ENCODE assay signal across 2 cellular contexts in the genomic region with DNA sequence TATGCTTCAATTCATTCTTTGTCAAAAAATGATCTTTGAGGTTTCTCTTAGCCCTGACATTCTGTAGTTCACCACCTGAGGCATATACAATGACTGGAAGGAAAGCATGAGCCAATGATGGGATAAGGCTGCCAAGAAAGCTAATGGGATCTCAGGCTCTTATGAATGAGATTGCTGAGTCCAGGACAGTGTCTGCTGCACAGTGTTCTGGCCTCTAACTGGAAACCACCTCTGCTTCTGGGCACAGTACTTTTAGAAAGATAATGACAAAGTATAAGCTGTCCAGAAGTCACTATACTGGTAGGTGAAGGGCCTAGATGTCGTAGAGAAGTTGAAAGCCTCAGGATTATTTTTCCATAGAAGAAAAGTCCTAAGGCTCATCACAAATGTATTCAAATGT.
TF ChIP-seq lines count a peak whose summit lies in the region.

No MANE protein-coding gene starts in this region.

TF ChIP-seq in A549, 52 proteins besides CTCF, POLR2A, EP300 and RAD21:
- TF ChIP-seq, protein P1, sequence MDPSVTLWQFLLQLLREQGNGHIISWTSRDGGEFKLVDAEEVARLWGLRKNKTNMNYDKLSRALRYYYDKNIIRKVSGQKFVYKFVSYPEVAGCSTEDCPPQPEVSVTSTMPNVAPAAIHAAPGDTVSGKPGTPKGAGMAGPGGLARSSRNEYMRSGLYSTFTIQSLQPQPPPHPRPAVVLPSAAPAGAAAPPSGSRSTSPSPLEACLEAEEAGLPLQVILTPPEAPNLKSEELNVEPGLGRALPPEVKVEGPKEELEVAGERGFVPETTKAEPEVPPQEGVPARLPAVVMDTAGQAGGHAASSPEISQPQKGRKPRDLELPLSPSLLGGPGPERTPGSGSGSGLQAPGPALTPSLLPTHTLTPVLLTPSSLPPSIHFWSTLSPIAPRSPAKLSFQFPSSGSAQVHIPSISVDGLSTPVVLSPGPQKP (IDR thresholded peaks at IDR 0.05; ENCODE audit: low read depth, low read length), result no peak
- no peak for TF ChIP-seq CHD4 (IDR thresholded peaks at IDR 0.05; ENCODE audit: borderline replicate concordance)
- no peak for TF ChIP-seq KDM5A (IDR thresholded peaks at IDR 0.05)
- TF ChIP-seq NPAS2 (CRISPR knock-in tag; IDR thresholded peaks at IDR 0.05; ENCODE audit: borderline replicate concordance), result no peak
- no peak for TF ChIP-seq FOSL2 (IDR thresholded peaks at IDR 0.05)
- TF ChIP-seq FOSL2 (CRISPR knock-in tag; IDR thresholded peaks at IDR 0.05), result no peak
- no peak for TF ChIP-seq FOSB (CRISPR knock-in tag; IDR thresholded peaks at IDR 0.05)
- TF ChIP-seq ESRRA (IDR thresholded peaks at IDR 0.05; ENCODE audit: borderline replicate concordance, low read length), result no peak
- no peak for TF ChIP-seq JUN (IDR thresholded peaks at IDR 0.05)
- TF ChIP-seq HEYL (CRISPR knock-in tag; IDR thresholded peaks at IDR 0.05), result no peak
- TF ChIP-seq, protein P2, sequence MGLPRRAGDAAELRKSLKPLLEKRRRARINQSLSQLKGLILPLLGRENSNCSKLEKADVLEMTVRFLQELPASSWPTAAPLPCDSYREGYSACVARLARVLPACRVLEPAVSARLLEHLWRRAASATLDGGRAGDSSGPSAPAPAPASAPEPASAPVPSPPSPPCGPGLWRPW (IDR thresholded peaks at IDR 0.05), result no peak
- TF ChIP-seq, protein P3, sequence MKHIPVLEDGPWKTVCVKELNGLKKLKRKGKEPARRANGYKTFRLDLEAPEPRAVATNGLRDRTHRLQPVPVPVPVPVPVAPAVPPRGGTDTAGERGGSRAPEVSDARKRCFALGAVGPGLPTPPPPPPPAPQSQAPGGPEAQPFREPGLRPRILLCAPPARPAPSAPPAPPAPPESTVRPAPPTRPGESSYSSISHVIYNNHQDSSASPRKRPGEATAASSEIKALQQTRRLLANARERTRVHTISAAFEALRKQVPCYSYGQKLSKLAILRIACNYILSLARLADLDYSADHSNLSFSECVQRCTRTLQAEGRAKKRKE (CRISPR knock-in tag; IDR thresholded peaks at IDR 0.05; ENCODE audit: low read depth), result no peak
- no peak for TF ChIP-seq PHF8 (IDR thresholded peaks at IDR 0.05; ENCODE audit: borderline replicate concordance, low read depth)
- TF ChIP-seq EHF (CRISPR knock-in tag; IDR thresholded peaks at IDR 0.05), result no peak
TF ChIP-seq in A549: peak in this region for 0.

TF ChIP-seq in IMR-90, 13 proteins besides CTCF, POLR2A, EP300 and RAD21:
- TF ChIP-seq CHD1 (IDR thresholded peaks at IDR 0.05; ENCODE audit: low read depth, low read length), result no peak
- no peak for TF ChIP-seq CEBPB (IDR thresholded peaks at IDR 0.05; ENCODE audit: low read depth, low read length)
- TF ChIP-seq MXI1 (IDR thresholded peaks at IDR 0.05; ENCODE audit: borderline replicate concordance, low read depth, low read length), result no peak
- no peak for TF ChIP-seq SMC3 (IDR thresholded peaks at IDR 0.05; ENCODE audit: low read depth, low read length)
- TF ChIP-seq, protein P4, sequence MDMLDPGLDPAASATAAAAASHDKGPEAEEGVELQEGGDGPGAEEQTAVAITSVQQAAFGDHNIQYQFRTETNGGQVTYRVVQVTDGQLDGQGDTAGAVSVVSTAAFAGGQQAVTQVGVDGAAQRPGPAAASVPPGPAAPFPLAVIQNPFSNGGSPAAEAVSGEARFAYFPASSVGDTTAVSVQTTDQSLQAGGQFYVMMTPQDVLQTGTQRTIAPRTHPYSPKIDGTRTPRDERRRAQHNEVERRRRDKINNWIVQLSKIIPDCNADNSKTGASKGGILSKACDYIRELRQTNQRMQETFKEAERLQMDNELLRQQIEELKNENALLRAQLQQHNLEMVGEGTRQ (IDR thresholded peaks at IDR 0.05; ENCODE audit: low read depth, low read length), result no peak
- no peak for TF ChIP-seq MAFK (IDR thresholded peaks at IDR 0.05; ENCODE audit: low read depth, low read length)
- no peak for TF ChIP-seq RCOR1 (IDR thresholded peaks at IDR 0.05; ENCODE audit: insufficient replicate concordance, low read length)
- TF ChIP-seq RFX5 (IDR thresholded peaks at IDR 0.05; ENCODE audit: low read depth, low read length), result no peak
- no peak for TF ChIP-seq NFE2L2 (IDR thresholded peaks at IDR 0.05; ENCODE audit: low read depth, low read length)
- no peak for TF ChIP-seq BHLHE40 (IDR thresholded peaks at IDR 0.05; ENCODE audit: low read depth, low read length)
- TF ChIP-seq FOS (IDR thresholded peaks at IDR 0.05; ENCODE audit: low read depth, low read length), result no peak
